8 cellular contexts compared by ENCODE assay signal in the genomic region with DNA sequence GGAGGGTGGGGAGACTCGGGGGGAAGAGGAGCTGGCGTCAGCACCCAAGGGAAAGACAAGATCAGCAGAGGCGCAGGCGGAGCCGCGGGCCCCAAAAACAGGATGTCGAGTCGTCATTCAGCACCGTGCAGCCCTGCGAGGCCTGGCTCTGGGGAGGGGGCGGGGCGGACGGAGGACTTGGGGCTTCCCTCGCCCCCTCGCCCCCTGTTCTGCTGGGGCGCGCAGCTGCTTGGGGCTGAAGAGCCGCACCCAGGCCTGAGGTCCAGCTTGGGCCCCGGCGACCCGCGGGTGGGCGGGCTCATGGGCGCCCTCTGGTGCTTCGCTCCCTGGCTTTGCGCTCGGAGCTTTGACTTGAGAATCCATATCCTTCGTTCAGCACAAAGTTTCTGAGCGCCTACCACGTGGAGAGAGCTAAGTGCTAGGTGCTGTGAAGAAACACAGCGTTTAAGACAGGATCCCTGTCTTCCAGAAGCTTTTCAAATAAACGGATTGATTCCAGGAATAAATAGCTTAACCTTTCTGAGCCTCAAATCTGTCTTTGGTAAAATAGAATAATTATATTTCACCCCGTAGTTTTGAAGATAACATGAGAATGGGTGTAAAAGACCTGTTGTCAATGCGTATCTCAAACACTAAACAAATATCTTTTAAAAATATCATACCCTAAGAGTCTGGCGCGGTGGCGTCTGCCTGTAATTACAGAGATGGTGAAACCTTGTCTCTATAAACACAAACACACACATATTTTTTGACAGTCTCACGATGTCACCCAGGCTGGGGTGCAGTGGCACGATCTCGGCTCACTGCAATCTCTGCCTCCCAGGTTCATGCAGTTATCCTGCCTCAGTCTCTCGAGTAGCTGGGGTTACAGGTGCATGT. TPM values are rescaled to one million over a fixed set of nuclear protein-coding genes. Genes with fewer than 3 reads are reported as not detected.
DNase-seq lines count a peak whose midpoint lies in the region; ATAC-seq lines count a peak whose summit lies in the region.

No MANE protein-coding gene starts in this region.

- DNase-seq in COLO829 (ENCODE audit: low spot score) (peak; percentile 72), NCI-H524 treated with DMSO at 0.1 percent for 48 hours (lab: John Stamatoyannopoulos, UW) (peak; percentile 41), memory B cell (ENCODE audit: low spot score in 2 of 2) (peak; percentile 92 to 98)
- DNase-seq in activated CD4-positive, alpha-beta memory T cell treated with anti-CD3 and anti-CD28 coated beads for 36 hours, result peak; percentile 97
- peak; percentile 88 for DNase-seq in effector CD8-positive, alpha-beta T cell (lab: John Stamatoyannopoulos, UW)
- DNase-seq in stimulated activated naive B cell treated with anti-CD40 and anti-IgM and Interleukin-4, amounts not matched to agents 10 μg/mL and 1 μg/mL and 100 μg/mL, for 72 hours, result no peak

- CTCF ChIA-PET in activated CD4-positive, alpha-beta memory T cell treated with anti-CD3 and anti-CD28 coated beads for 36 hours (lab: Charles Lee), result interaction anchor here (0.6 to 23.7 kb wide), 25 partner anchors 9 to 255 kb away, joined by 3 to 756 read pairs (median 4); a partner anchor contains a TSS

- peak overlapping the region; percentile 93 for H3K27ac Mint-ChIP-seq in activated CD4-positive, alpha-beta memory T cell treated with anti-CD3 and anti-CD28 coated beads for 36 hours
- peak overlapping the region; percentile 95 for H3K27ac Mint-ChIP-seq in memory B cell
- peak overlapping the region; percentile 79 for H3K27ac Mint-ChIP-seq in stimulated activated naive B cell treated with anti-CD40 and anti-IgM and Interleukin-4, amounts not matched to agents 10 μg/mL and 1 μg/mL and 100 μg/mL, for 72 hours

- H3K4me1 Mint-ChIP-seq in activated CD4-positive, alpha-beta memory T cell treated with anti-CD3 and anti-CD28 coated beads for 36 hours (ENCODE audit: low read depth), result peaks cover 42% of the 10 kb centered on the region
- H3K4me1 Mint-ChIP-seq in memory B cell, result peaks cover 32% of the 10 kb centered on the region
- peaks cover 27 to 50% of the 10 kb centered on the region in 2 donors for H3K4me1 Mint-ChIP-seq in stimulated activated naive B cell treated with anti-CD40 and anti-IgM and Interleukin-4, amounts not matched to agents 10 μg/mL and 1 μg/mL and 100 μg/mL, for 72 hours

- H3K27me3 Mint-ChIP-seq in activated CD4-positive, alpha-beta memory T cell treated with anti-CD3 and anti-CD28 coated beads for 36 hours, result no peaks in the 10 kb centered on the region
- no peaks in the 10 kb centered on the region for H3K27me3 Mint-ChIP-seq in memory B cell
- no peaks in the 10 kb centered on the region for H3K27me3 Mint-ChIP-seq in stimulated activated naive B cell treated with anti-CD40 and anti-IgM and Interleukin-4, amounts not matched to agents 10 μg/mL and 1 μg/mL and 100 μg/mL, for 72 hours

- H3K36me3 Mint-ChIP-seq in activated CD4-positive, alpha-beta memory T cell treated with anti-CD3 and anti-CD28 coated beads for 36 hours, result peaks cover 27% of the 10 kb centered on the region
- H3K36me3 Mint-ChIP-seq in memory B cell, result no peaks in the 10 kb centered on the region
- peaks cover 24 to 27% of the 10 kb centered on the region in 2 donors for H3K36me3 Mint-ChIP-seq in stimulated activated naive B cell treated with anti-CD40 and anti-IgM and Interleukin-4, amounts not matched to agents 10 μg/mL and 1 μg/mL and 100 μg/mL, for 72 hours

- H3K9me3 Mint-ChIP-seq in activated CD4-positive, alpha-beta memory T cell treated with anti-CD3 and anti-CD28 coated beads for 36 hours, result no peaks in the 10 kb centered on the region
- H3K9me3 Mint-ChIP-seq in memory B cell, result no peaks in the 10 kb centered on the region
- no peaks in the 10 kb centered on the region for H3K9me3 Mint-ChIP-seq in stimulated activated naive B cell treated with anti-CD40 and anti-IgM and Interleukin-4, amounts not matched to agents 10 μg/mL and 1 μg/mL and 100 μg/mL, for 72 hours

- intact Hi-C loops in activated CD4-positive, alpha-beta memory T cell treated with anti-CD3 and anti-CD28 coated beads for 36 hours (cut with micrococcal nuclease), result loop anchor here (1.0 kb wide), 4 partner anchors 13 to 253 kb away; a partner anchor contains a TSS

- peak overlapping the region; percentile 76 for H3K4me3 Mint-ChIP-seq in activated CD4-positive, alpha-beta memory T cell treated with anti-CD3 and anti-CD28 coated beads for 36 hours
- peak overlapping the region; percentile 94 for H3K4me3 Mint-ChIP-seq in memory B cell
- peak overlapping the region; percentile 85 to 96 for H3K4me3 Mint-ChIP-seq in stimulated activated naive B cell treated with anti-CD40 and anti-IgM and Interleukin-4, amounts not matched to agents 10 μg/mL and 1 μg/mL and 100 μg/mL, for 72 hours

- peak; percentile 47 for ATAC-seq in GM19351 (IDR thresholded peaks at IDR 0.05; ENCODE audit: unreplicated experiment)
- peak; percentile 51 for ATAC-seq in HG03457 (IDR thresholded peaks at IDR 0.05; ENCODE audit: unreplicated experiment)
- ATAC-seq in memory B cell (ENCODE audit: low read depth), result no peak
- peak in 1 of 2 donors; percentile 83 for ATAC-seq in stimulated activated naive B cell treated with anti-CD40 and anti-IgM and Interleukin-4, amounts not matched to agents 10 μg/mL and 1 μg/mL and 100 μg/mL, for 72 hours (replicated peaks)

- POLR2A ChIA-PET in activated CD4-positive, alpha-beta memory T cell treated with anti-CD3 and anti-CD28 coated beads for 36 hours (lab: Charles Lee), result interaction anchor here (0.5 to 5.7 kb wide), 24 partner anchors 7 to 287 kb away, joined by 3 to 124 read pairs (median 5); a partner anchor contains a TSS

RNA-seq across cellular contexts. Expression of a gene that starts 0.9 kb away (rescaled TPM):
- 100 to 1,000 TPM; 181 to 186 TPM for total RNA-seq in activated CD4-positive, alpha-beta memory T cell treated with anti-CD3 and anti-CD28 coated beads for 36 hours

RNA-seq across cellular contexts. Expression of a gene that starts 13.8 kb away (rescaled TPM):
- total RNA-seq in activated CD4-positive, alpha-beta memory T cell treated with anti-CD3 and anti-CD28 coated beads for 36 hours, result 10 to 100 TPM; 55.9 to 61.1 TPM

RNA-seq across cellular contexts. Expression of a gene that starts 33.3 kb away (rescaled TPM):
- 10 to 100 TPM; 27.4 to 30.2 TPM for total RNA-seq in activated CD4-positive, alpha-beta memory T cell treated with anti-CD3 and anti-CD28 coated beads for 36 hours

RNA-seq across cellular contexts. Expression of a gene that starts 44.3 kb away (rescaled TPM):
- 100 to 1,000 TPM in 1 of 2 experiments, 10 to 100 TPM in 1; 90.6 to 104 TPM for total RNA-seq in activated CD4-positive, alpha-beta memory T cell treated with anti-CD3 and anti-CD28 coated beads for 36 hours
